1 cellular context compared by ENCODE assay signal in the genomic region with DNA sequence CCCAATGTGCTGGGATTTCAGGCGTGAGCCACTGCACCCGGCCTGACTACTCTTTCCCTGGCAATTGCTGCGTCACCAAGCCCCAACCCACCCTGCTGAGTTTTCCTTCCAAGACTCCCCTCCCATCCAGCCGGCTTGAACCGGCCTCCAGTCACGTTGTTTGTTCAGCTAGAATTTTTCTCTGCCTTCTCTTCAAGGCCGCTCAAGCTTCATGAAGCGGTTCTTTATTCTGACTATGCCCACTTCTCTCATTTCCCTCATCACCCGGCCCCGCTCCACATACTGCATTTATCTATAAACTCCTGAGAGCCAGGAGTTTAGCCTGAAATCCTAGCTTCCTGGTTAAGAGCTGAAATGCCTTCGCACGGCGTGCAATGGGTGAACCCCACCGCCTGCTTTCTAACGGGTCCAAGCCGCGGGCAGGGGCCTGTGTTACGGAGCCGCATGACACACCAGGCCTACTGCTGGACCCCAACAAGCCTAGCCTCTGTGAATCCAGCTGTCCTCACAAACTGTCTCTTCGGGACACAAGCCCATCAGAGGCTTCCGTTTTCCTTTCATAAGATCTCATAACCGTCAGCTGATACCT.
TF ChIP-seq lines count a peak whose summit lies in the region.

No MANE protein-coding gene starts in this region.

TF ChIP-seq in A549, 52 proteins besides CTCF, POLR2A, EP300 and RAD21 (continued from another document):
- TF ChIP-seq, protein P1, sequence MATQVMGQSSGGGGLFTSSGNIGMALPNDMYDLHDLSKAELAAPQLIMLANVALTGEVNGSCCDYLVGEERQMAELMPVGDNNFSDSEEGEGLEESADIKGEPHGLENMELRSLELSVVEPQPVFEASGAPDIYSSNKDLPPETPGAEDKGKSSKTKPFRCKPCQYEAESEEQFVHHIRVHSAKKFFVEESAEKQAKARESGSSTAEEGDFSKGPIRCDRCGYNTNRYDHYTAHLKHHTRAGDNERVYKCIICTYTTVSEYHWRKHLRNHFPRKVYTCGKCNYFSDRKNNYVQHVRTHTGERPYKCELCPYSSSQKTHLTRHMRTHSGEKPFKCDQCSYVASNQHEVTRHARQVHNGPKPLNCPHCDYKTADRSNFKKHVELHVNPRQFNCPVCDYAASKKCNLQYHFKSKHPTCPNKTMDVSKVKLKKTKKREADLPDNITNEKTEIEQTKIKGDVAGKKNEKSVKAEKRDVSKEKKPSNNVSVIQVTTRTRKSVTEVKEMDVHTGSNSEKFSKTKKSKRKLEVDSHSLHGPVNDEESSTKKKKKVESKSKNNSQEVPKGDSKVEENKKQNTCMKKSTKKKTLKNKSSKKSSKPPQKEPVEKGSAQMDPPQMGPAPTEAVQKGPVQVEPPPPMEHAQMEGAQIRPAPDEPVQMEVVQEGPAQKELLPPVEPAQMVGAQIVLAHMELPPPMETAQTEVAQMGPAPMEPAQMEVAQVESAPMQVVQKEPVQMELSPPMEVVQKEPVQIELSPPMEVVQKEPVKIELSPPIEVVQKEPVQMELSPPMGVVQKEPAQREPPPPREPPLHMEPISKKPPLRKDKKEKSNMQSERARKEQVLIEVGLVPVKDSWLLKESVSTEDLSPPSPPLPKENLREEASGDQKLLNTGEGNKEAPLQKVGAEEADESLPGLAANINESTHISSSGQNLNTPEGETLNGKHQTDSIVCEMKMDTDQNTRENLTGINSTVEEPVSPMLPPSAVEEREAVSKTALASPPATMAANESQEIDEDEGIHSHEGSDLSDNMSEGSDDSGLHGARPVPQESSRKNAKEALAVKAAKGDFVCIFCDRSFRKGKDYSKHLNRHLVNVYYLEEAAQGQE (IDR thresholded peaks at IDR 0.05): no peak
- TF ChIP-seq NPAS2 (CRISPR knock-in tag; IDR thresholded peaks at IDR 0.05; ENCODE audit: borderline replicate concordance) (no peak), HOXB5 (CRISPR knock-in tag; IDR thresholded peaks at IDR 0.05) (no peak), ESRRA (IDR thresholded peaks at IDR 0.05; ENCODE audit: borderline replicate concordance, low read length) (no peak), NR3C1 (IDR thresholded peaks at IDR 0.05) (no peak), RCOR1 (IDR thresholded peaks at IDR 0.05; ENCODE audit: low read depth, low read length) (no peak), HDAC2 (IDR thresholded peaks at IDR 0.05) (no peak), TFCP2L1 (CRISPR knock-in tag; IDR thresholded peaks at IDR 0.05) (no peak), RNF2 (IDR thresholded peaks at IDR 0.05; ENCODE audit: borderline replicate concordance, low read depth) (no peak), HOXA7 (CRISPR knock-in tag; IDR thresholded peaks at IDR 0.05) (no peak)
